In the genomic region with DNA sequence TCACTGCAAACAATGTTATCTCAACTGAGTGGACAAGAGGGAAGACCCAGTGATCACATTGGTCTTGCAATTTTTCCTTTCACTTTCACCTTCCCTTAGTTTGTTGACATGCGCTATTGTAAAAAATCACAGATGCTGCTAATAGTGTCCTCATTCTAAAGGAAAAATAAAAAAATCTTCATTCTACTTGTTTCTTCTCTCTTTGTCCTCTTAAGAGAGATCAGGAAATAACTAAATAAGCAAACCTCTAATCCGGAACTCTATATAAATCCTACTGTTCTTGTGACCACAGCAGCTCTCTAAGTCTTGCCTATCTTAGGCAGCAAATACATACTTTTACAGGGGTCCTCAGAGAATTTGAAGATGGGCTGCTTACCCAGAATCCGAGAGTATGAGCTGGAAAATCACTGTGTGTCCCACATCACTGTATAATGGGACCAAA, we compare ENCODE assay signal across 9 cellular contexts.
DNase-seq lines count a peak whose midpoint lies in the region; ATAC-seq and TF ChIP-seq lines count a peak whose summit lies in the region.
"Had no signal": no experiment of that assay in that cellular context is flagged by ENCODE, and none has a peak within 500 bp of the region (broad histone marks: within the 10 kb centered on the region; RNA-seq: fewer than 3 reads in every experiment).

No MANE protein-coding gene starts in this region.

- ATAC-seq in HG03378 (IDR thresholded peaks at IDR 0.05; ENCODE audit: unreplicated experiment) (peak; percentile 43), HG02759 (IDR thresholded peaks at IDR 0.05; ENCODE audit: unreplicated experiment) (no peak)

- H3K9me3 ChIP-seq in breast epithelium: no peaks in the 10 kb centered on the region
- H3K9me3 ChIP-seq in WERI-Rb-1 (ENCODE audit: severe bottlenecking): no peaks in the 10 kb centered on the region

- DNase-seq in DMS53 (lab: John Stamatoyannopoulos, UW) (peak; percentile 71), breast epithelium (ENCODE audit: low spot score in 2 of 2) (no peak), WERI-Rb-1 (no peak), NCI-H748 treated with DMSO at 0.1 percent for 48 hours (lab: John Stamatoyannopoulos, UW) (no peak), erythroblast (lab: John Stamatoyannopoulos, UW) (no peak)
- DNase-seq: activated naive CD4-positive, alpha-beta T cell treated with anti-CD3 and anti-CD28 coated beads for 36 hours had no signal

- H3K4me3 Mint-ChIP-seq in nephron: no peak overlapping the region
- H3K4me3 Mint-ChIP-seq: activated naive CD4-positive, alpha-beta T cell treated with anti-CD3 and anti-CD28 coated beads for 36 hours had no signal

- H3K36me3 ChIP-seq in breast epithelium (no peaks in the 10 kb centered on the region), WERI-Rb-1 (no peaks in the 10 kb centered on the region)

- intact Hi-C loops in breast epithelium (cut with DNase I; ENCODE audit: low total_unique reads): no loop called here

- H3K27me3 ChIP-seq in breast epithelium (no peaks in the 10 kb centered on the region), WERI-Rb-1 (ENCODE audit: insufficient read depth, low read depth, severe bottlenecking) (no peaks in the 10 kb centered on the region)

- peak overlapping the region; percentile 4 to 56 (median 24) for H3K4me3 ChIP-seq in breast epithelium
- H3K4me3 ChIP-seq in WERI-Rb-1 (ENCODE audit: low read depth, low read length): no peak overlapping the region

- no peaks in the 10 kb centered on the region for H3K4me1 ChIP-seq in breast epithelium

- H3K27me3 Mint-ChIP-seq in nephron (ENCODE audit: low read depth): no peaks in the 10 kb centered on the region

- peak overlapping the region in 1 of 2 donors; percentile 52 for H3K27ac ChIP-seq in breast epithelium
- H3K27ac ChIP-seq in WERI-Rb-1: no peak overlapping the region

- H3K9me3 Mint-ChIP-seq in nephron: no peaks in the 10 kb centered on the region
- H3K9me3 Mint-ChIP-seq: activated naive CD4-positive, alpha-beta T cell treated with anti-CD3 and anti-CD28 coated beads for 36 hours had no signal

- TF ChIP-seq CTCF in breast epithelium (IDR thresholded peaks at IDR 0.05) (no peak), nephron (IDR thresholded peaks at IDR 0.05; ENCODE audit: unreplicated experiment in 3 of 3) (no peak), WERI-Rb-1 (IDR thresholded peaks at IDR 0.05; ENCODE audit: low read depth, low read length) (no peak)

- H3K4me1 Mint-ChIP-seq in nephron: peaks cover 8% of the 10 kb centered on the region

- H3K36me3 Mint-ChIP-seq in nephron (ENCODE audit: low read depth): peaks cover 14% of the 10 kb centered on the region

- peak overlapping the region in 2 of 3 experiments; percentile 14 to 16 for H3K27ac Mint-ChIP-seq in nephron
- H3K27ac Mint-ChIP-seq: activated naive CD4-positive, alpha-beta T cell treated with anti-CD3 and anti-CD28 coated beads for 36 hours had no signal

- TF ChIP-seq POLR2A in breast epithelium (IDR thresholded peaks at IDR 0.05) (no peak), erythroblast (IDR thresholded peaks at IDR 0.05; ENCODE audit: low read length) (no peak)
